40 cellular contexts compared by ENCODE assay signal in genomic region chr10:75939541-75939940, GRCh38.
"Had no signal": no experiment of that assay in that cellular context is flagged by ENCODE, and none has a peak within 500 bp of the region (broad histone marks: within the 10 kb centered on the region; RNA-seq: fewer than 3 reads in every experiment).

No MANE protein-coding gene starts in this region.

- H3K36me3 Mint-ChIP-seq: activated CD4-positive, alpha-beta memory T cell treated with anti-CD3 and anti-CD28 coated beads for 36 hours; activated naive CD4-positive, alpha-beta T cell treated with anti-CD3 and anti-CD28 coated beads, Interleukin-2, amount 50 U/mL, for 72 hours; activated naive CD8-positive, alpha-beta T cell treated with anti-CD3 and anti-CD28 coated beads for 36 hours had no signal

- ATAC-seq: activated CD8-positive, alpha-beta T cell treated with anti-CD3 and anti-CD28 coated beads for 36 hours; activated naive CD4-positive, alpha-beta T cell treated with anti-CD3 and anti-CD28 coated beads, Interleukin-2, amount 50 U/mL, for 72 hours; activated T-cell treated with anti-CD3 and anti-CD28 coated beads, Interleukin-2, amount 50 U/mL, for 4 hours; activated T-cell treated with anti-CD3 and anti-CD28 coated beads, Interleukin-2, amount 50 U/mL, for 72 hours; activated T-helper 17 cell treated with anti-CD3 and anti-CD28 coated beads, Interleukin-2, amount 50 U/mL, for 72 hours; body of pancreas had no signal

- FAIRE-seq: astrocyte, TTC549 had no signal

- H3K9me3 Mint-ChIP-seq: activated CD4-positive, alpha-beta memory T cell treated with anti-CD3 and anti-CD28 coated beads for 36 hours; activated CD4-positive, alpha-beta T cell treated with anti-CD3 and anti-CD28 coated beads, Interleukin-2, amount 10 ng/mL, durations not matched to agents 24 days and 14 days; activated CD8-positive, alpha-beta T cell treated with anti-CD3 and anti-CD28 coated beads for 36 hours; activated T-cell treated with anti-CD3 and anti-CD28 coated beads, Interleukin-2, amount 50 U/mL, for 4 hours; activated T-helper 1 cell treated with anti-CD3 and anti-CD28 coated beads, Interleukin-12 subunit alpha, Interleukin-12 subunit beta, Interleukin-2, Interleukin-4 antibody, amounts not matched to agents 30 ng/mL and 10 ng/mL and 1 ng/mL, durations not matched to agents 14 hours and 24 hours and 36 hours; activated T-helper 17 cell treated with anti-CD3 and anti-CD28 coated beads, Interleukin-2, amount 50 U/mL, for 72 hours; central memory CD8-positive, alpha-beta T cell; T-helper 2 cell treated with Interferon-gamma antibody and Interleukin-4, amounts not matched to agents 5 μg/mL and 100 μg/mL, for 36 hours had no signal

- H3K36me3 ChIP-seq: adrenal gland, brain microvascular endothelial cell, breast epithelium, cardiac muscle cell had no signal

- H3K27me3 ChIP-seq: adrenal gland, body of pancreas, brain microvascular endothelial cell, breast epithelium had no signal

- H3K4me1 Mint-ChIP-seq: activated B cell treated with CpG ODN at 0.5 μM for 24 hours; activated CD4-positive, alpha-beta T cell treated with anti-CD3 and anti-CD28 coated beads, Interleukin-2, amount 10 ng/mL, durations not matched to agents 24 days and 14 days; activated naive CD8-positive, alpha-beta T cell treated with anti-CD3 and anti-CD28 coated beads for 36 hours; activated T-helper 17 cell treated with anti-CD3 and anti-CD28 coated beads, Interleukin-2, amount 50 U/mL, for 72 hours; central memory CD8-positive, alpha-beta T cell had no signal

- H3K27ac Mint-ChIP-seq: activated B cell treated with CpG ODN at 0.5 μM for 24 hours; activated CD4-positive, alpha-beta memory T cell treated with anti-CD3 and anti-CD28 coated beads for 36 hours; activated CD4-positive, alpha-beta T cell treated with anti-CD3 and anti-CD28 coated beads, Interleukin-2, amount 10 ng/mL, durations not matched to agents 24 days and 14 days; activated CD8-positive, alpha-beta T cell treated with anti-CD3 and anti-CD28 coated beads for 36 hours; activated naive CD4-positive, alpha-beta T cell treated with anti-CD3 and anti-CD28 coated beads for 36 hours; activated naive CD4-positive, alpha-beta T cell treated with anti-CD3 and anti-CD28 coated beads, Interleukin-2, amount 50 U/mL, for 72 hours; activated naive CD8-positive, alpha-beta T cell treated with anti-CD3 and anti-CD28 coated beads for 36 hours; activated T-cell treated with anti-CD3 and anti-CD28 coated beads, Interleukin-2, amount 50 U/mL, for 72 hours; activated T-helper 1 cell treated with anti-CD3 and anti-CD28 coated beads, Interleukin-12 subunit alpha, Interleukin-12 subunit beta, Interleukin-2, Interleukin-4 antibody, amounts not matched to agents 30 ng/mL and 10 ng/mL and 1 ng/mL, durations not matched to agents 14 hours and 24 hours and 36 hours; activated T-helper 17 cell treated with anti-CD3 and anti-CD28 coated beads, Interleukin-2, amount 50 U/mL, for 72 hours; T-helper 1 cell treated with Interleukin-12 subunit alpha and Interleukin-12 subunit beta and Interleukin-4 antibody, amounts not matched to agents 30 μg/mL and 1 μg/mL, for 36 hours; T-helper 2 cell treated with Interferon-gamma antibody and Interleukin-4, amounts not matched to agents 5 μg/mL and 100 μg/mL, for 36 hours had no signal

- H3K27ac ChIP-seq: adrenal gland, body of pancreas, brain microvascular endothelial cell, breast epithelium, cardiac muscle cell, VCaP had no signal

- H3K4me3 ChIP-seq: adrenal gland, body of pancreas, breast epithelium, cardiac muscle cell had no signal

- H3K9me3 ChIP-seq: body of pancreas, breast epithelium had no signal

- H3K4me3 Mint-ChIP-seq: activated B cell treated with CpG ODN at 0.5 μM for 24 hours; activated CD4-positive, alpha-beta memory T cell treated with anti-CD3 and anti-CD28 coated beads for 36 hours; activated CD4-positive, alpha-beta T cell treated with anti-CD3 and anti-CD28 coated beads, Interleukin-2, amount 10 ng/mL, durations not matched to agents 24 days and 14 days; activated CD8-positive, alpha-beta T cell treated with anti-CD3 and anti-CD28 coated beads for 36 hours; activated naive CD4-positive, alpha-beta T cell treated with anti-CD3 and anti-CD28 coated beads for 36 hours; activated naive CD8-positive, alpha-beta T cell treated with anti-CD3 and anti-CD28 coated beads for 36 hours; activated T-cell treated with anti-CD3 and anti-CD28 coated beads, Interleukin-2, amount 50 U/mL, for 4 hours; activated T-cell treated with anti-CD3 and anti-CD28 coated beads, Interleukin-2, amount 50 U/mL, for 72 hours; activated T-helper 1 cell treated with anti-CD3 and anti-CD28 coated beads, Interleukin-12 subunit alpha, Interleukin-12 subunit beta, Interleukin-2, Interleukin-4 antibody, amounts not matched to agents 30 ng/mL and 10 ng/mL and 1 ng/mL, durations not matched to agents 14 hours and 24 hours and 36 hours; activated T-helper 17 cell treated with anti-CD3 and anti-CD28 coated beads, Interleukin-2, amount 50 U/mL, for 72 hours; central memory CD8-positive, alpha-beta T cell; T-helper 1 cell treated with Interleukin-12 subunit alpha and Interleukin-12 subunit beta and Interleukin-4 antibody, amounts not matched to agents 30 μg/mL and 1 μg/mL, for 36 hours; T-helper 2 cell treated with Interferon-gamma antibody and Interleukin-4, amounts not matched to agents 5 μg/mL and 100 μg/mL, for 36 hours had no signal

- DNase-seq: activated B cell treated with CpG ODN at 0.5 μM for 24 hours; activated CD4-positive, alpha-beta memory T cell treated with anti-CD3 and anti-CD28 coated beads for 36 hours; activated CD4-positive, alpha-beta T cell treated with anti-CD3 and anti-CD28 coated beads for 4 hours; activated CD4-positive, alpha-beta T cell treated with anti-CD3 and anti-CD28 coated beads, Interleukin-2, amount 10 ng/mL, durations not matched to agents 24 days and 14 days; activated CD4-positive, alpha-beta T cell treated with anti-CD3 and anti-CD28 coated beads, Interleukin-2, amount 50 U/mL, for 1 hour; activated CD4-positive, alpha-beta T cell treated with anti-CD3 and anti-CD28 coated beads, Interleukin-2, amount 50 U/mL, for 4 hours; activated CD4-positive, CD25-positive, alpha-beta regulatory T cell treated with anti-CD3 and anti-CD28 coated beads, Interleukin-2, amount 50 U/mL, for 72 hours; activated CD8-positive, alpha-beta memory T cell treated with anti-CD3 and anti-CD28 coated beads, Interleukin-2, amount 50 U/mL, for 4 hours; activated CD8-positive, alpha-beta T cell treated with anti-CD3 and anti-CD28 coated beads for 36 hours; activated effector memory CD4-positive, alpha-beta T cell treated with anti-CD3 and anti-CD28 coated beads, Interleukin-2, amount 50 U/mL, for 16 hours; activated gamma-delta T cell treated with Interleukin-2 at 50 U/mL for 16 hours; activated naive CD4-positive, alpha-beta T cell; activated naive CD4-positive, alpha-beta T cell treated with anti-CD3 and anti-CD28 coated beads for 36 hours; activated naive CD4-positive, alpha-beta T cell treated with anti-CD3 and anti-CD28 coated beads, Interleukin-2, amount 50 U/mL, for 16 hours; activated naive CD8-positive, alpha-beta T cell treated with anti-CD3 and anti-CD28 coated beads for 36 hours; activated T-cell treated with anti-CD3 and anti-CD28 coated beads for 4 hours; activated T-cell treated with anti-CD3 and anti-CD28 coated beads, Interleukin-2, amount 50 U/mL, for 1 hour; activated T-cell treated with anti-CD3 and anti-CD28 coated beads, Interleukin-2, amount 50 U/mL, for 4 hours; activated T-cell treated with anti-CD3 and anti-CD28 coated beads, Interleukin-2, amount 50 U/mL, for 72 hours; adrenal gland; amniotic stem cell; aorta; brain microvascular endothelial cell; caudate nucleus; cerebellar nuclear complex; T-helper 1 cell; T-helper 2 cell; T-helper 9 cell had no signal

- H3K4me1 ChIP-seq: body of pancreas, breast epithelium had no signal

- H3K27me3 Mint-ChIP-seq: activated CD4-positive, alpha-beta memory T cell treated with anti-CD3 and anti-CD28 coated beads for 36 hours; activated CD4-positive, alpha-beta T cell treated with anti-CD3 and anti-CD28 coated beads, Interleukin-2, amount 10 ng/mL, durations not matched to agents 24 days and 14 days; activated CD8-positive, alpha-beta T cell treated with anti-CD3 and anti-CD28 coated beads for 36 hours; central memory CD8-positive, alpha-beta T cell had no signal
